Comparison of ENCODE assay signal across 8 cellular contexts in the genomic region with DNA sequence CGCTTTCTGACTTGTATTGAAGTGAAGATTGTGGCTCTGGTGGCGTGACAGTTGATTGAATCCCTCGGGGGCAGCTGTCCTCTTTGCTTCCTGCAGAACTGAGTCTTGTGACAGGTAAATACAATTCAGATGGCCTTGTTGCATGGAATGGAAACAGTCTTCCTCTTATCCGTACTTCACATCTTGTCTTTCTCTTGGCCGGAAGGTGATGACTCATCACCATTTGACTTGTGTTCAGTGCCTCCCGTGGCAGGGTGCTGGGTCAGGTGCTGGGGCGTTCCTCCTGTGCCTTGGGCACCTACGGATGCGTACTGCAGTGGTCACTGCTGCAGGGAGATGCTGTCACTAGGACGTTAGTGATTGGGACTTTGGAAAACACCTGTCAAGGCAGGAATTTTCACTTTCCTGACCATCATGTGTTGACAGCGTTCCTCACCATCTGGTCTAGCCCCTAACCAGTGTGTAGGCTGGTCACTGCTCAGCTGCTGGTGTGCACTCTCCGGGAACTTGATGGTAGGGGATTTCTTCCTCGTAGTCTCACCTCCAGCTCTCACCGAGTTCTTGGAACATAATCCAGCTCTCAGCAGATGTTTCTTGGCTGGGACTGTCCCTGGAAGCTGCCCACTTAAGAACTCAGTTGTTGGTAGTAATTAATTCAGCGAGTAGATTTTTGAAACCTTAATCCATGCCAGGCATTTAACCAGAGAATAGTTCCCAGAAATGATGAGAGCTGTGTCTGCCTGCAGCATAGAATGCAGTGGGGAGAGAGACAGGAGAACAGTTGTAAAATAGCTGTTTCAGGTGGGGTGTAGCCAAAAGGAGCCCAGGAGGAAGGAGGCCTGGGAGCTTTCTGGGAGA. TPM values are rescaled to one million over a fixed set of nuclear protein-coding genes. Genes with fewer than 3 reads are reported as not detected.
DNase-seq lines count a peak whose midpoint lies in the region; ATAC-seq and TF ChIP-seq lines count a peak whose summit lies in the region.

No MANE protein-coding gene starts in this region.

- H3K9ac ChIP-seq in HUES48 (ENCODE audit: low read depth, low read length): no peak overlapping the region
- H3K9ac ChIP-seq in parathyroid adenoma: no peak overlapping the region

- peaks cover 53% of the 10 kb centered on the region for H3K4me1 Mint-ChIP-seq in activated CD4-positive, alpha-beta T cell treated with anti-CD3 and anti-CD28 coated beads, Interleukin-2, amount 10 ng/mL, durations not matched to agents 24 days and 14 days
- H3K4me1 Mint-ChIP-seq in effector memory CD8-positive, alpha-beta T cell (ENCODE audit: low read depth in 2 of 2): peaks cover 48 to 65% of the 10 kb centered on the region in 2 donors

- H3K4me3 ChIP-seq in HUES48 (ENCODE audit: low read depth, low read length) (no peak overlapping the region), parathyroid adenoma (ENCODE audit: low read depth, low read length) (peak overlapping the region; percentile 30)

- H3K27ac Mint-ChIP-seq in activated CD4-positive, alpha-beta T cell treated with anti-CD3 and anti-CD28 coated beads, Interleukin-2, amount 10 ng/mL, durations not matched to agents 24 days and 14 days: peak overlapping the region; percentile 89
- peak overlapping the region; percentile 87 to 90 for H3K27ac Mint-ChIP-seq in effector memory CD8-positive, alpha-beta T cell

- H3K36me3 Mint-ChIP-seq in activated CD4-positive, alpha-beta T cell treated with anti-CD3 and anti-CD28 coated beads, Interleukin-2, amount 10 ng/mL, durations not matched to agents 24 days and 14 days (ENCODE audit: low read depth): peaks cover 8% of the 10 kb centered on the region
- H3K36me3 Mint-ChIP-seq in effector memory CD8-positive, alpha-beta T cell (ENCODE audit: insufficient read depth): peaks cover 2% of the 10 kb centered on the region

- POLR2A ChIA-PET in HEK293T (lab: Yijun Ruan, JAX): interaction anchor here (1.3 to 1.4 kb wide), 2 partner anchors 8 to 70 kb away, joined by 4 to 5 read pairs; no protein-coding TSS in a partner anchor

- H3K4me3 Mint-ChIP-seq in activated CD4-positive, alpha-beta T cell treated with anti-CD3 and anti-CD28 coated beads, Interleukin-2, amount 10 ng/mL, durations not matched to agents 24 days and 14 days: peak overlapping the region; percentile 64
- H3K4me3 Mint-ChIP-seq in effector memory CD8-positive, alpha-beta T cell: peak overlapping the region; percentile 71 to 79

- no peaks in the 10 kb centered on the region for H3K27me3 Mint-ChIP-seq in activated CD4-positive, alpha-beta T cell treated with anti-CD3 and anti-CD28 coated beads, Interleukin-2, amount 10 ng/mL, durations not matched to agents 24 days and 14 days
- no peaks in the 10 kb centered on the region for H3K27me3 Mint-ChIP-seq in effector memory CD8-positive, alpha-beta T cell

- peak overlapping the region; percentile 48 for H3K4me2 ChIP-seq in parathyroid adenoma (ENCODE audit: low read length)

- H3K4me1 ChIP-seq in HUES48 (ENCODE audit: control insufficient read depth, insufficient read depth, low read length) (peaks cover 13% of the 10 kb centered on the region), parathyroid adenoma (peaks cover 25% of the 10 kb centered on the region)

- no peaks in the 10 kb centered on the region for H3K79me2 ChIP-seq in parathyroid adenoma

- no peaks in the 10 kb centered on the region for H3K36me3 ChIP-seq in HUES48 (ENCODE audit: control insufficient read depth, insufficient read depth, low read length)
- no peaks in the 10 kb centered on the region for H3K36me3 ChIP-seq in parathyroid adenoma (ENCODE audit: control insufficient read depth, insufficient read depth, low read length)

- in situ Hi-C loops in ACHN (cut with HindIII; ENCODE audit: low pct_ligation_motif_present, low pct_unique_long_range_greater_than_20kb, low sequenced_read_pairs): no loop called here

- no peaks in the 10 kb centered on the region for H3K9me3 Mint-ChIP-seq in activated CD4-positive, alpha-beta T cell treated with anti-CD3 and anti-CD28 coated beads, Interleukin-2, amount 10 ng/mL, durations not matched to agents 24 days and 14 days
- no peaks in the 10 kb centered on the region for H3K9me3 Mint-ChIP-seq in effector memory CD8-positive, alpha-beta T cell

- CTCF ChIA-PET in HEK293T (lab: Yijun Ruan, JAX): interaction anchor here (0.6 to 1.9 kb wide), 5 partner anchors 8 to 152 kb away, joined by 3 to 6 read pairs (median 3); no protein-coding TSS in a partner anchor

- no peak for TF ChIP-seq CTCF in parathyroid adenoma (IDR thresholded peaks at IDR 0.05)

- H3K27me3 ChIP-seq in HUES48 (ENCODE audit: control insufficient read depth, insufficient read depth, low read length) (no peaks in the 10 kb centered on the region), parathyroid adenoma (ENCODE audit: control insufficient read depth, insufficient read depth, low read length) (no peaks in the 10 kb centered on the region)

- ATAC-seq in effector memory CD8-positive, alpha-beta T cell (replicated peaks): peak; percentile 83

- H2AFZ ChIP-seq in parathyroid adenoma: peak overlapping the region; percentile 46

- H3K9me3 ChIP-seq in HUES48 (ENCODE audit: control insufficient read depth, insufficient read depth, low read length): no peaks in the 10 kb centered on the region
- H3K9me3 ChIP-seq in parathyroid adenoma (ENCODE audit: control insufficient read depth, low read length): no peaks in the 10 kb centered on the region

- DNase-seq in ACHN: peak; percentile 35
- peak; percentile 87 for DNase-seq in activated CD4-positive, alpha-beta T cell treated with anti-CD3 and anti-CD28 coated beads, Interleukin-2, amount 10 ng/mL, durations not matched to agents 24 days and 14 days
- peak in 2 of 3 experiments; percentile 26 to 41 for DNase-seq in effector memory CD8-positive, alpha-beta T cell
- DNase-seq in NCI-H1105 (lab: John Stamatoyannopoulos, UW): no peak
- DNase-seq in NCI-H2081 (lab: John Stamatoyannopoulos, UW): no peak
- DNase-seq in HEK293T (ENCODE audit: extremely low spot score): no peak

- intact Hi-C loops in activated CD4-positive, alpha-beta T cell treated with anti-CD3 and anti-CD28 coated beads, Interleukin-2, amount 10 ng/mL, durations not matched to agents 24 days and 14 days (cut with micrococcal nuclease): loop anchor here (1.0 kb wide), 2 partner anchors 8 to 25 kb away; a partner anchor contains a TSS

- H3K27ac ChIP-seq in HUES48 (ENCODE audit: low read depth, low read length) (peak overlapping the region; percentile 43), parathyroid adenoma (peak overlapping the region; percentile 72)

TF ChIP-seq in HEK293T, 16 proteins besides CTCF, POLR2A, EP300 and RAD21:
- TF ChIP-seq HDGF (IDR thresholded peaks at IDR 0.05; ENCODE audit: borderline replicate concordance) (no peak), FOXA1 (IDR thresholded peaks at IDR 0.05) (no peak), L3MBTL2 (conservative IDR thresholded peaks at IDR 0.05) (no peak), SP1 (IDR thresholded peaks at IDR 0.05) (no peak)

RNA-seq across cellular contexts. Expression of a gene that starts 7.2 kb away (rescaled TPM):
- total RNA-seq in activated CD4-positive, alpha-beta T cell treated with anti-CD3 and anti-CD28 coated beads, Interleukin-2, amount 10 ng/mL, durations not matched to agents 24 days and 14 days: 47.2 and 47.3 TPM in 2 replicates

Comparison
In these comparisons a context has a peak if more than half of its experiments do, and no peak if none do; other contexts are left out.
1. DNase-seq: peak in ACHN (single experiment), activated CD4-positive, alpha-beta T cell treated with anti-CD3 and anti-CD28 coated beads, Interleukin-2, amount 10 ng/mL, durations not matched to agents 24 days and 14 days (single experiment) and effector memory CD8-positive, alpha-beta T cell (2 of 3); none in NCI-H1105 (single experiment), NCI-H2081 (0 of 2) and HEK293T (single experiment).